12 cellular contexts compared by ENCODE assay signal in genomic region chr10:26567349-26567721, GRCh38.
DNase-seq lines count a peak whose midpoint lies in the region; ATAC-seq, FAIRE-seq and TF ChIP-seq lines count a peak whose summit lies in the region.
"Had no signal": no experiment of that assay in that cellular context is flagged by ENCODE, and none has a peak within 500 bp of the region (broad histone marks: within the 10 kb centered on the region; RNA-seq: fewer than 3 reads in every experiment).

No MANE protein-coding gene starts in this region.

- DNase-seq in A673 (ENCODE audit: low spot score) (peak; percentile 4), HTR-8/SVneo (ENCODE audit: insufficient read length, low spot score) (peak; percentile 29), endodermal cell (no peak), neural crest cell (ENCODE audit: low read depth, low spot score) (peak; percentile 14), RWPE1 (ENCODE audit: low spot score) (no peak), GM20000 (ENCODE audit: low spot score) (no peak)
- DNase-seq: CD8-positive, alpha-beta T cell; SHP77 had no signal

- H3K9me3 ChIP-seq in A673 (ENCODE audit: low read depth, low read length, poor library complexity, severe bottlenecking) = no peaks in the 10 kb centered on the region
- H3K9me3 ChIP-seq in endodermal cell (ENCODE audit: control insufficient read depth, low read length) = peaks cover 18% of the 10 kb centered on the region

- intact Hi-C loops in A673 (cut with micrococcal nuclease; ENCODE audit: unreplicated experiment) = no loop called here

- FAIRE-seq in HTR-8/SVneo (lab: Jason Lieb, UNC) = no peak

- H3K27me3 Mint-ChIP-seq in endodermal cell (ENCODE audit: insufficient read depth) = peaks cover 7% of the 10 kb centered on the region
- peaks cover 83% of the 10 kb centered on the region for H3K27me3 Mint-ChIP-seq in neural crest cell (ENCODE audit: low read depth)
- H3K27me3 Mint-ChIP-seq in stimulated activated memory B cell treated with anti-CD40 and anti-IgM and Interleukin-4, amounts not matched to agents 10 μg/mL and 1 μg/mL and 100 μg/mL, for 72 hours = no peaks in the 10 kb centered on the region
- H3K27me3 Mint-ChIP-seq: stimulated activated naive CD8-positive, alpha-beta T cell treated with anti-CD3 and anti-CD28 coated beads, Interleukin-15, Interleukin-2, amounts not matched to agents 100 ng/mL and 50 ng/mL, for 24 hours had no signal

- H3K27me3 ChIP-seq in A673 (replicated peaks; ENCODE audit: insufficient read depth, low read depth, low read length, poor library complexity) = peaks cover 41% of the 10 kb centered on the region
- H3K27me3 ChIP-seq in endodermal cell (ENCODE audit: control insufficient read depth, insufficient read depth, low read length, poor library complexity, severe bottlenecking) = peaks cover 11% of the 10 kb centered on the region

- no peak overlapping the region for H3K27ac ChIP-seq in A673 (ENCODE audit: low read depth, low read length, poor library complexity, severe bottlenecking)
- no peak overlapping the region for H3K27ac ChIP-seq in endodermal cell (ENCODE audit: low read depth, low read length)
- H3K27ac ChIP-seq in RWPE1 = no peak overlapping the region
- H3K27ac ChIP-seq: epithelial cell of prostate had no signal

- POLR2A ChIA-PET in A673 (lab: Charles Lee; ENCODE audit: low non-redundant PET) = no interaction called here
- POLR2A ChIA-PET in RWPE1 (lab: Yijun Ruan, JAX; ENCODE audit: low non-redundant PET) = no interaction called here

- CTCF ChIA-PET in A673 (lab: Charles Lee) (no interaction called here), RWPE1 (lab: Yijun Ruan, JAX) (no interaction called here)

- H3K4me3 ChIP-seq in A673 (ENCODE audit: low read depth, low read length, poor library complexity, severe bottlenecking) = peak overlapping the region; percentile 45
- no peak overlapping the region for H3K4me3 ChIP-seq in endodermal cell (ENCODE audit: low read length)

- H3K27ac Mint-ChIP-seq in endodermal cell = no peak overlapping the region
- no peak overlapping the region for H3K27ac Mint-ChIP-seq in neural crest cell (ENCODE audit: unreplicated experiment)
- no peak overlapping the region for H3K27ac Mint-ChIP-seq in stimulated activated memory B cell treated with anti-CD40 and anti-IgM and Interleukin-4, amounts not matched to agents 10 μg/mL and 1 μg/mL and 100 μg/mL, for 72 hours
- H3K27ac Mint-ChIP-seq: CD8-positive, alpha-beta T cell; stimulated activated naive CD8-positive, alpha-beta T cell treated with anti-CD3 and anti-CD28 coated beads, Interleukin-15, Interleukin-2, amounts not matched to agents 100 ng/mL and 50 ng/mL, for 24 hours had no signal

- BruUV-seq in A673 (replicated peaks; lab: Mats Ljungman, UMichigan) = no TSS peak

- ATAC-seq in GM21723 (IDR thresholded peaks at IDR 0.05; ENCODE audit: unreplicated experiment) = no peak
- no peak for ATAC-seq in stimulated activated memory B cell treated with anti-CD40 and anti-IgM and Interleukin-4, amounts not matched to agents 10 μg/mL and 1 μg/mL and 100 μg/mL, for 72 hours
- ATAC-seq: CD8-positive, alpha-beta T cell had no signal

- H3K9ac ChIP-seq in endodermal cell (ENCODE audit: extremely low read depth, low read length, poor library complexity, severe bottlenecking) = no peak overlapping the region

- H3K36me3 ChIP-seq in A673 (ENCODE audit: insufficient read depth, low read length, poor library complexity, severe bottlenecking) (no peaks in the 10 kb centered on the region), endodermal cell (ENCODE audit: control insufficient read depth, insufficient read depth, low read length) (no peaks in the 10 kb centered on the region)

- no peaks in the 10 kb centered on the region for H3K36me3 Mint-ChIP-seq in endodermal cell (ENCODE audit: low read depth)
- no peaks in the 10 kb centered on the region for H3K36me3 Mint-ChIP-seq in neural crest cell (ENCODE audit: low read depth)
- peaks cover 86% of the 10 kb centered on the region for H3K36me3 Mint-ChIP-seq in stimulated activated memory B cell treated with anti-CD40 and anti-IgM and Interleukin-4, amounts not matched to agents 10 μg/mL and 1 μg/mL and 100 μg/mL, for 72 hours

- peaks cover 9% of the 10 kb centered on the region for H3K9me3 Mint-ChIP-seq in endodermal cell
- H3K9me3 Mint-ChIP-seq in neural crest cell = peaks cover 9% of the 10 kb centered on the region
- peaks cover 18% of the 10 kb centered on the region for H3K9me3 Mint-ChIP-seq in stimulated activated memory B cell treated with anti-CD40 and anti-IgM and Interleukin-4, amounts not matched to agents 10 μg/mL and 1 μg/mL and 100 μg/mL, for 72 hours

- peaks cover 1% of the 10 kb centered on the region for H3K4me1 Mint-ChIP-seq in endodermal cell
- H3K4me1 Mint-ChIP-seq in neural crest cell = peaks cover 4% of the 10 kb centered on the region
- peaks cover 2% of the 10 kb centered on the region for H3K4me1 Mint-ChIP-seq in stimulated activated memory B cell treated with anti-CD40 and anti-IgM and Interleukin-4, amounts not matched to agents 10 μg/mL and 1 μg/mL and 100 μg/mL, for 72 hours

- no peaks in the 10 kb centered on the region for H3K4me1 ChIP-seq in A673 (ENCODE audit: insufficient read depth, low read length, poor library complexity, severe bottlenecking)
- no peaks in the 10 kb centered on the region for H3K4me1 ChIP-seq in endodermal cell (ENCODE audit: control insufficient read depth, insufficient read depth, low read length)

- no peak for TF ChIP-seq CTCF in A673 (conservative IDR thresholded peaks at IDR 0.05; ENCODE audit: low read depth, low read length)
- no peak for TF ChIP-seq CTCF in endodermal cell (conservative IDR thresholded peaks at IDR 0.05)
- no peak for TF ChIP-seq CTCF in neural crest cell (conservative IDR thresholded peaks at IDR 0.05)
- TF ChIP-seq CTCF in RWPE1 (conservative IDR thresholded peaks at IDR 0.05; ENCODE audit: low read depth) = no peak
- TF ChIP-seq CTCF in GM20000 (IDR thresholded peaks at IDR 0.05; ENCODE audit: extremely low read depth, missing control alignments) = no peak

- 16 to 27% methylated on average over 5 to 11 of the region's 11 CpGs for WGBS in endodermal cell (ENCODE audit: insufficient coverage in 1 of 2, insufficient read length in 1 of 2), 2 experiments

- H3K4me3 Mint-ChIP-seq in endodermal cell (peak overlapping the region; percentile 54), neural crest cell (peak overlapping the region; percentile 59)
- no peak overlapping the region for H3K4me3 Mint-ChIP-seq in stimulated activated memory B cell treated with anti-CD40 and anti-IgM and Interleukin-4, amounts not matched to agents 10 μg/mL and 1 μg/mL and 100 μg/mL, for 72 hours
- H3K4me3 Mint-ChIP-seq: CD8-positive, alpha-beta T cell; stimulated activated naive CD8-positive, alpha-beta T cell treated with anti-CD3 and anti-CD28 coated beads, Interleukin-15, Interleukin-2, amounts not matched to agents 100 ng/mL and 50 ng/mL, for 24 hours had no signal

Comparison
In these comparisons a context has a peak if more than half of its experiments do, and no peak if none do; other contexts are left out.
1. DNase-seq: peak in A673 (single experiment), HTR-8/SVneo (single experiment) and neural crest cell (single experiment); none in endodermal cell (single experiment), RWPE1 (single experiment) and GM20000 (single experiment).